1 cellular context compared by ENCODE assay signal in genomic region chr13:71218960-71219359, GRCh38.
TF ChIP-seq lines count a peak whose summit lies in the region.

No MANE protein-coding gene starts in this region.

TF ChIP-seq in GM23338, 12 proteins besides CTCF, POLR2A, EP300 and RAD21 (continued from another document):
- TF ChIP-seq, protein P1, sequence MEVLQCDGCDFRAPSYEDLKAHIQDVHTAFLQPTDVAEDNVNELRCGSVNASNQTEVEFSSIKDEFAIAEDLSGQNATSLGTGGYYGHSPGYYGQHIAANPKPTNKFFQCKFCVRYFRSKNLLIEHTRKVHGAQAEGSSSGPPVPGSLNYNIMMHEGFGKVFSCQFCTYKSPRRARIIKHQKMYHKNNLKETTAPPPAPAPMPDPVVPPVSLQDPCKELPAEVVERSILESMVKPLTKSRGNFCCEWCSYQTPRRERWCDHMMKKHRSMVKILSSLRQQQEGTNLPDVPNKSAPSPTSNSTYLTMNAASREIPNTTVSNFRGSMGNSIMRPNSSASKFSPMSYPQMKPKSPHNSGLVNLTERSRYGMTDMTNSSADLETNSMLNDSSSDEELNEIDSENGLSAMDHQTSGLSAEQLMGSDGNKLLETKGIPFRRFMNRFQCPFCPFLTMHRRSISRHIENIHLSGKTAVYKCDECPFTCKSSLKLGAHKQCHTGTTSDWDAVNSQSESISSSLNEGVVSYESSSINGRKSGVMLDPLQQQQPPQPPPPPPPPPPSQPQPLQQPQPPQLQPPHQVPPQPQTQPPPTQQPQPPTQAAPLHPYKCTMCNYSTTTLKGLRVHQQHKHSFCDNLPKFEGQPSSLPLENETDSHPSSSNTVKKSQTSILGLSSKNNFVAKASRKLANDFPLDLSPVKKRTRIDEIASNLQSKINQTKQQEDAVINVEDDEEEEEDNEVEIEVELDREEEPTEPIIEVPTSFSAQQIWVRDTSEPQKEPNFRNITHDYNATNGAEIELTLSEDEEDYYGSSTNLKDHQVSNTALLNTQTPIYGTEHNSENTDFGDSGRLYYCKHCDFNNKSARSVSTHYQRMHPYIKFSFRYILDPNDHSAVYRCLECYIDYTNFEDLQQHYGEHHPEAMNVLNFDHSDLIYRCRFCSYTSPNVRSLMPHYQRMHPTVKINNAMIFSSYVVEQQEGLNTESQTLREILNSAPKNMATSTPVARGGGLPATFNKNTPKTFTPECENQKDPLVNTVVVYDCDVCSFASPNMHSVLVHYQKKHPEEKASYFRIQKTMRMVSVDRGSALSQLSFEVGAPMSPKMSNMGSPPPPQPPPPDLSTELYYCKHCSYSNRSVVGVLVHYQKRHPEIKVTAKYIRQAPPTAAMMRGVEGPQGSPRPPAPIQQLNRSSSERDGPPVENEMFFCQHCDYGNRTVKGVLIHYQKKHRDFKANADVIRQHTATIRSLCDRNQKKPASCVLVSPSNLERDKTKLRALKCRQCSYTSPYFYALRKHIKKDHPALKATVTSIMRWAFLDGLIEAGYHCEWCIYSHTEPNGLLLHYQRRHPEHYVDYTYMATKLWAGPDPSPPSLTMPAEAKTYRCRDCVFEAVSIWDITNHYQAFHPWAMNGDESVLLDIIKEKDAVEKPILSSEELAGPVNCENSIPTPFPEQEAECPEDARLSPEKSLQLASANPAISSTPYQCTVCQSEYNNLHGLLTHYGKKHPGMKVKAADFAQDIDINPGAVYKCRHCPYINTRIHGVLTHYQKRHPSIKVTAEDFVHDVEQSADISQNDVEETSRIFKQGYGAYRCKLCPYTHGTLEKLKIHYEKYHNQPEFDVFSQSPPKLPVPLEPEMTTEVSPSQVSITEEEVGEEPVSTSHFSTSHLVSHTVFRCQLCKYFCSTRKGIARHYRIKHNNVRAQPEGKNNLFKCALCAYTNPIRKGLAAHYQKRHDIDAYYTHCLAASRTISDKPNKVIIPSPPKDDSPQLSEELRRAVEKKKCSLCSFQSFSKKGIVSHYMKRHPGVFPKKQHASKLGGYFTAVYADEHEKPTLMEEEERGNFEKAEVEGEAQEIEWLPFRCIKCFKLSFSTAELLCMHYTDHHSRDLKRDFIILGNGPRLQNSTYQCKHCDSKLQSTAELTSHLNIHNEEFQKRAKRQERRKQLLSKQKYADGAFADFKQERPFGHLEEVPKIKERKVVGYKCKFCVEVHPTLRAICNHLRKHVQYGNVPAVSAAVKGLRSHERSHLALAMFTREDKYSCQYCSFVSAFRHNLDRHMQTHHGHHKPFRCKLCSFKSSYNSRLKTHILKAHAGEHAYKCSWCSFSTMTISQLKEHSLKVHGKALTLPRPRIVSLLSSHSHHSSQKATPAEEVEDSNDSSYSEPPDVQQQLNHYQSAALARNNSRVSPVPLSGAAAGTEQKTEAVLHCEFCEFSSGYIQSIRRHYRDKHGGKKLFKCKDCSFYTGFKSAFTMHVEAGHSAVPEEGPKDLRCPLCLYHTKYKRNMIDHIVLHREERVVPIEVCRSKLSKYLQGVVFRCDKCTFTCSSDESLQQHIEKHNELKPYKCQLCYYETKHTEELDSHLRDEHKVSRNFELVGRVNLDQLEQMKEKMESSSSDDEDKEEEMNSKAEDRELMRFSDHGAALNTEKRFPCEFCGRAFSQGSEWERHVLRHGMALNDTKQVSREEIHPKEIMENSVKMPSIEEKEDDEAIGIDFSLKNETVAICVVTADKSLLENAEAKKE (CRISPR knock-in tag; IDR thresholded peaks at IDR 0.05), result no peak
- no peak for TF ChIP-seq JUNB (IDR thresholded peaks at IDR 0.05; ENCODE audit: unreplicated experiment)
- no peak for TF ChIP-seq ETS1 (IDR thresholded peaks at IDR 0.05)
- no peak for TF ChIP-seq REST (IDR thresholded peaks at IDR 0.05; ENCODE audit: unreplicated experiment)
- no peak for TF ChIP-seq ZNF331 (CRISPR knock-in tag; IDR thresholded peaks at IDR 0.05; ENCODE audit: low read depth)
